ENCODE assay signal across 8 cellular contexts in genomic region chr13:50635504-50635903, GRCh38.
DNase-seq lines count a peak whose midpoint lies in the region; ATAC-seq and TF ChIP-seq lines count a peak whose summit lies in the region.

No MANE protein-coding gene starts in this region.

- no peak overlapping the region for H3K4me3 ChIP-seq in endodermal cell (ENCODE audit: low read length)
- H3K4me3 ChIP-seq in BE2C (ENCODE audit: low read depth, low read length): no peak overlapping the region

- WGBS in endodermal cell (ENCODE audit: insufficient coverage in 1 of 2, insufficient read length in 1 of 2), 2 experiments: 92 to 93% methylated on average over 3 of the region's 3 CpGs

- peak overlapping the region; percentile 94 for H3K27ac Mint-ChIP-seq in dendritic cell treated with granulocyte-macrophage colony-stimulating factor and Interleukin-4, amounts not matched to agents 40 ng/mL and 50 ng/mL, for 4 days
- H3K27ac Mint-ChIP-seq in endodermal cell: no peak overlapping the region

- H3K27ac ChIP-seq in endodermal cell (ENCODE audit: low read depth, low read length): no peak overlapping the region

- peaks cover 46% of the 10 kb centered on the region for H3K4me1 Mint-ChIP-seq in dendritic cell treated with granulocyte-macrophage colony-stimulating factor and Interleukin-4, amounts not matched to agents 40 ng/mL and 50 ng/mL, for 4 days (ENCODE audit: low read depth)
- peaks cover 10% of the 10 kb centered on the region for H3K4me1 Mint-ChIP-seq in endodermal cell

- H3K36me3 Mint-ChIP-seq in dendritic cell treated with granulocyte-macrophage colony-stimulating factor and Interleukin-4, amounts not matched to agents 40 ng/mL and 50 ng/mL, for 4 days (ENCODE audit: low read depth): no peaks in the 10 kb centered on the region
- H3K36me3 Mint-ChIP-seq in endodermal cell (ENCODE audit: low read depth): no peaks in the 10 kb centered on the region

- H3K4me3 Mint-ChIP-seq in dendritic cell treated with granulocyte-macrophage colony-stimulating factor and Interleukin-4, amounts not matched to agents 40 ng/mL and 50 ng/mL, for 4 days: no peak overlapping the region
- H3K4me3 Mint-ChIP-seq in endodermal cell: no peak overlapping the region

- DNase-seq in putamen (ENCODE audit: low spot score) (peak; percentile 35), AG08396 (ENCODE audit: low spot score) (no peak), endodermal cell (no peak), BE2C (no peak), NCI-H69 (lab: John Stamatoyannopoulos, UW) (no peak)

- H3K9me3 ChIP-seq in endodermal cell (ENCODE audit: control insufficient read depth, low read length): no peaks in the 10 kb centered on the region
- no peaks in the 10 kb centered on the region for H3K9me3 ChIP-seq in BE2C

- H3K27me3 Mint-ChIP-seq in dendritic cell treated with granulocyte-macrophage colony-stimulating factor and Interleukin-4, amounts not matched to agents 40 ng/mL and 50 ng/mL, for 4 days: no peaks in the 10 kb centered on the region
- peaks cover 6% of the 10 kb centered on the region for H3K27me3 Mint-ChIP-seq in endodermal cell (ENCODE audit: insufficient read depth)

- H3K9me3 Mint-ChIP-seq in dendritic cell treated with granulocyte-macrophage colony-stimulating factor and Interleukin-4, amounts not matched to agents 40 ng/mL and 50 ng/mL, for 4 days: no peaks in the 10 kb centered on the region
- no peaks in the 10 kb centered on the region for H3K9me3 Mint-ChIP-seq in endodermal cell

- TF ChIP-seq CTCF in endodermal cell (conservative IDR thresholded peaks at IDR 0.05): no peak
- no peak for TF ChIP-seq CTCF in BE2C (IDR thresholded peaks at IDR 0.05; ENCODE audit: low read depth, low read length)

- no peaks in the 10 kb centered on the region for H3K36me3 ChIP-seq in endodermal cell (ENCODE audit: control insufficient read depth, insufficient read depth, low read length)
- no peaks in the 10 kb centered on the region for H3K36me3 ChIP-seq in BE2C

- intact Hi-C loops in dendritic cell treated with granulocyte-macrophage colony-stimulating factor and Interleukin-4, amounts not matched to agents 40 ng/mL and 50 ng/mL, for 4 days (cut with micrococcal nuclease): loop anchor here (5.0 kb wide), 1 partner anchor 77 kb away; no protein-coding TSS in a partner anchor

- ATAC-seq in GM19395 (IDR thresholded peaks at IDR 0.05; ENCODE audit: unreplicated experiment) (peak; percentile 72), HG03280 (IDR thresholded peaks at IDR 0.05; ENCODE audit: unreplicated experiment) (peak; percentile 51)

- H3K4me1 ChIP-seq in endodermal cell (ENCODE audit: control insufficient read depth, insufficient read depth, low read length) (no peaks in the 10 kb centered on the region), BE2C (no peaks in the 10 kb centered on the region)

- no peak overlapping the region for H3K9ac ChIP-seq in endodermal cell (ENCODE audit: extremely low read depth, low read length, poor library complexity, severe bottlenecking)

- no peaks in the 10 kb centered on the region for H3K27me3 ChIP-seq in endodermal cell (ENCODE audit: control insufficient read depth, insufficient read depth, low read length, poor library complexity, severe bottlenecking)
- no peaks in the 10 kb centered on the region for H3K27me3 ChIP-seq in BE2C
